In genomic region chr20:32598606-32599005, GRCh38 we compare ENCODE assay signal across 26 cellular contexts.
"Had no signal": no experiment of that assay in that cellular context is flagged by ENCODE, and none has a peak within 500 bp of the region (broad histone marks: within the 10 kb centered on the region; RNA-seq: fewer than 3 reads in every experiment).

No MANE protein-coding gene starts in this region.

- H3K27ac ChIP-seq: adrenal gland, VCaP had no signal

- H3K27me3 ChIP-seq: adrenal gland had no signal

- H3K27ac Mint-ChIP-seq: activated CD4-positive, alpha-beta memory T cell treated with anti-CD3 and anti-CD28 coated beads, Interleukin-2, amount 10 ng/mL, durations not matched to agents 7 days and 5 days; activated CD4-positive, alpha-beta T cell treated with anti-CD3 and anti-CD28 coated beads for 36 hours; activated naive CD8-positive, alpha-beta T cell treated with anti-CD3 and anti-CD28 coated beads, Interleukin-2, amount 10 ng/mL, durations not matched to agents 7 days and 5 days; activated T-helper 1 cell treated with anti-CD3 and anti-CD28 coated beads, Interleukin-12 subunit alpha, Interleukin-12 subunit beta, Interleukin-2, Interleukin-4 antibody, amounts not matched to agents 30 ng/mL and 10 ng/mL and 1 ng/mL, durations not matched to agents 14 hours and 24 hours and 36 hours had no signal

- DNase-seq: activated CD4-positive, alpha-beta memory T cell treated with anti-CD3 and anti-CD28 coated beads, Interleukin-2, amount 10 ng/mL, durations not matched to agents 7 days and 5 days; activated CD4-positive, alpha-beta T cell treated with anti-CD3 and anti-CD28 coated beads for 36 hours; activated CD4-positive, alpha-beta T cell treated with anti-CD3 and anti-CD28 coated beads, Interleukin-2, amount 50 U/mL, for 1 hour; activated CD8-positive, alpha-beta memory T cell treated with anti-CD3 and anti-CD28 coated beads, Interleukin-2, amount 50 U/mL, for 4 hours; activated effector memory CD4-positive, alpha-beta T cell treated with Interleukin-2 at 50 U/mL for 16 hours; activated naive CD4-positive, alpha-beta T cell; activated naive CD8-positive, alpha-beta T cell treated with anti-CD3 and anti-CD28 coated beads, Interleukin-2, amount 10 ng/mL, durations not matched to agents 7 days and 5 days; adrenal gland; anterior cingulate cortex; cerebellar nuclear complex; Kasumi-1; KBM-7; NCI-H1105 treated with DMSO at 0.1 percent for 48 hours; NCI-H1436 treated with DMSO at 0.1 percent for 48 hours; NCI-H187; NCI-H2081 treated with DMSO at 0.1 percent for 48 hours; NCI-H446; NCI-H524; PC-3; SHP77 treated with DMSO at 0.1 percent for 48 hours; T-helper 2 cell; T1000 had no signal

- H3K36me3 ChIP-seq: adrenal gland had no signal

- H3K36me3 Mint-ChIP-seq: activated naive CD8-positive, alpha-beta T cell treated with anti-CD3 and anti-CD28 coated beads, Interleukin-2, amount 10 ng/mL, durations not matched to agents 7 days and 5 days had no signal

- H3K9me3 Mint-ChIP-seq: activated CD4-positive, alpha-beta memory T cell treated with anti-CD3 and anti-CD28 coated beads, Interleukin-2, amount 10 ng/mL, durations not matched to agents 7 days and 5 days; activated naive CD8-positive, alpha-beta T cell treated with anti-CD3 and anti-CD28 coated beads, Interleukin-2, amount 10 ng/mL, durations not matched to agents 7 days and 5 days; activated T-helper 1 cell treated with anti-CD3 and anti-CD28 coated beads, Interleukin-12 subunit alpha, Interleukin-12 subunit beta, Interleukin-2, Interleukin-4 antibody, amounts not matched to agents 30 ng/mL and 10 ng/mL and 1 ng/mL, durations not matched to agents 14 hours and 24 hours and 36 hours had no signal

- H3K4me3 ChIP-seq: adrenal gland had no signal

- ATAC-seq: activated CD4-positive, alpha-beta T cell treated with anti-CD3 and anti-CD28 coated beads for 36 hours; PC-3 had no signal

- FAIRE-seq: RCC 7860, TTC549 had no signal

- H3K4me1 ChIP-seq: adrenal gland had no signal

- H3K4me3 Mint-ChIP-seq: activated CD4-positive, alpha-beta memory T cell treated with anti-CD3 and anti-CD28 coated beads, Interleukin-2, amount 10 ng/mL, durations not matched to agents 7 days and 5 days; activated CD4-positive, alpha-beta T cell treated with anti-CD3 and anti-CD28 coated beads for 36 hours; activated naive CD8-positive, alpha-beta T cell treated with anti-CD3 and anti-CD28 coated beads, Interleukin-2, amount 10 ng/mL, durations not matched to agents 7 days and 5 days; activated T-helper 1 cell treated with anti-CD3 and anti-CD28 coated beads, Interleukin-12 subunit alpha, Interleukin-12 subunit beta, Interleukin-2, Interleukin-4 antibody, amounts not matched to agents 30 ng/mL and 10 ng/mL and 1 ng/mL, durations not matched to agents 14 hours and 24 hours and 36 hours had no signal

- H3K27me3 Mint-ChIP-seq: activated CD4-positive, alpha-beta memory T cell treated with anti-CD3 and anti-CD28 coated beads, Interleukin-2, amount 10 ng/mL, durations not matched to agents 7 days and 5 days; activated CD4-positive, alpha-beta T cell treated with anti-CD3 and anti-CD28 coated beads for 36 hours had no signal

- H3K9me3 ChIP-seq: adrenal gland had no signal
